ENCODE assay signal across 8 cellular contexts in the genomic region with DNA sequence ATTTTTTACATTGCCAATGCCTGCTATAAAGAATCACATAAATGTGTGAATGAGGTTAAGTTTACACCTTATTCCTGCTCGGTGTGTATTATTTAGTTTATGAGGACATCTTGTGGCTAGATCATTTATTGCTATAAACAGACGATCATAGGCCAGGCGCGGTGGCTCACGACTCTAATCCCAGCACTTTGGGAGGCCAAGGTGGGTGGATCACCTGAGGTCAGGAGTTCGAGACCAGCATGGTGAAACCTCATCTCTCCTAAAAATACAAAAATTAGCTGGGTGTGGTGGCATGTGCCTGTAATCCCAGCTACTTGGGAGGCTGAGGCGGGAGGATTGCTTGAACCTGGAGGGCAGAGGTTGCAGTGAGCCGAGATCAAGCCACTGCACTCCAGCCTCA. TPM values are rescaled to one million over a fixed set of nuclear protein-coding genes. Genes with fewer than 3 reads are reported as not detected.
DNase-seq lines count a peak whose midpoint lies in the region; ATAC-seq and TF ChIP-seq lines count a peak whose summit lies in the region.
"Not testable (repeated sequence)": the region's sequence is repeated elsewhere in the genome, so short reads cannot be mapped to it uniquely, and the experiment has no call there.

No MANE protein-coding gene starts in this region.

- not testable (repeated sequence) for H3F3A ChIP-seq in neural progenitor cell (ENCODE audit: low read depth)

- ATAC-seq in HG02678 (IDR thresholded peaks at IDR 0.05; ENCODE audit: unreplicated experiment): peak; percentile 55
- peak; percentile 92 for ATAC-seq in SK-N-SH treated with all-trans-retinoic acid at 6 μM for 48 hours

- not testable (repeated sequence) for H3K79me2 ChIP-seq in neural progenitor cell (ENCODE audit: low read depth)

- not testable (repeated sequence) for H3K4me1 ChIP-seq in neural progenitor cell

- peak; percentile 67 for DNase-seq in ELR (ENCODE audit: low read depth)
- peak; percentile 38 for DNase-seq in NCI-H1694 (lab: John Stamatoyannopoulos, UW)
- DNase-seq in activated naive CD8-positive, alpha-beta T cell treated with anti-CD3 and anti-CD28 coated beads for 36 hours: peak; percentile 18
- DNase-seq in germinal center (ENCODE audit: low spot score): peak; percentile 40
- DNase-seq in neural progenitor cell (ENCODE audit: low spot score): peak; percentile 45
- not testable (repeated sequence) for DNase-seq in type B pancreatic cell (ENCODE audit: extremely low spot score, unreplicated experiment)

- H3K27me3 ChIP-seq in neural progenitor cell: not testable (repeated sequence)

- not testable (repeated sequence) for H4K20me1 ChIP-seq in neural progenitor cell (ENCODE audit: low read depth)

- H3K27ac ChIP-seq in neural progenitor cell: not testable (repeated sequence)

- not testable (repeated sequence) for H3K4me3 Mint-ChIP-seq in activated naive CD8-positive, alpha-beta T cell treated with anti-CD3 and anti-CD28 coated beads for 36 hours; neural progenitor cell; type B pancreatic cell

- H3K27me3 Mint-ChIP-seq in activated naive CD8-positive, alpha-beta T cell treated with anti-CD3 and anti-CD28 coated beads for 36 hours; neural progenitor cell (ENCODE audit: insufficient read depth, low read depth); type B pancreatic cell: not testable (repeated sequence)

- not testable (repeated sequence) for H3K4me3 ChIP-seq in neural progenitor cell

- H3K9me3 ChIP-seq in neural progenitor cell (ENCODE audit: low read depth): not testable (repeated sequence)

- not testable (repeated sequence) for H3K27ac Mint-ChIP-seq in activated naive CD8-positive, alpha-beta T cell treated with anti-CD3 and anti-CD28 coated beads for 36 hours; neural progenitor cell; type B pancreatic cell

- H3K4me2 ChIP-seq in neural progenitor cell: not testable (repeated sequence)

- TF ChIP-seq CTCF in neural progenitor cell (IDR thresholded peaks at IDR 0.05) (peak; percentile 62), type B pancreatic cell (conservative IDR thresholded peaks at IDR 0.05) (peak; percentile 74)

- not testable (repeated sequence) for H3K36me3 ChIP-seq in neural progenitor cell

- not testable (repeated sequence) for H3K9me3 Mint-ChIP-seq in activated naive CD8-positive, alpha-beta T cell treated with anti-CD3 and anti-CD28 coated beads for 36 hours; neural progenitor cell; type B pancreatic cell

- H3K36me3 Mint-ChIP-seq in activated naive CD8-positive, alpha-beta T cell treated with anti-CD3 and anti-CD28 coated beads for 36 hours; neural progenitor cell; type B pancreatic cell: not testable (repeated sequence)

- peaks cover 29% of the 10 kb centered on the region for H3K4me1 Mint-ChIP-seq in activated naive CD8-positive, alpha-beta T cell treated with anti-CD3 and anti-CD28 coated beads for 36 hours
- not testable (repeated sequence) for H3K4me1 Mint-ChIP-seq in neural progenitor cell; type B pancreatic cell (ENCODE audit: unreplicated experiment)

- H3K9ac ChIP-seq in neural progenitor cell: not testable (repeated sequence)

- H2AFZ ChIP-seq in neural progenitor cell (replicated peaks): not testable (repeated sequence)

RNA-seq across cellular contexts. Expression of a gene that starts 23.3 kb away (rescaled TPM):
- 100 to 1,000 TPM; 110 to 111 TPM for total RNA-seq in activated naive CD8-positive, alpha-beta T cell treated with anti-CD3 and anti-CD28 coated beads for 36 hours
- total RNA-seq in neural progenitor cell (ENCODE audit: low replicate concordance) (71.5 and 82.3 TPM in 2 replicates), type B pancreatic cell (ENCODE audit: low replicate concordance) (77.3 and 77.5 TPM in 2 replicates)

RNA-seq across cellular contexts. Expression of a gene that starts 28.8 kb away (rescaled TPM):
- total RNA-seq in activated naive CD8-positive, alpha-beta T cell treated with anti-CD3 and anti-CD28 coated beads for 36 hours: 10 to 100 TPM; 22.9 to 24.2 TPM
- total RNA-seq in neural progenitor cell (ENCODE audit: low replicate concordance) (9.6 and 12.0 TPM in 2 replicates), type B pancreatic cell (ENCODE audit: low replicate concordance) (22.0 and 24.7 TPM in 2 replicates)

RNA-seq across cellular contexts. Expression of a gene that starts 28.9 kb away (rescaled TPM):
- 10 to 100 TPM; 43.7 to 45.9 TPM for total RNA-seq in activated naive CD8-positive, alpha-beta T cell treated with anti-CD3 and anti-CD28 coated beads for 36 hours
- total RNA-seq in neural progenitor cell (ENCODE audit: low replicate concordance): 31.8 and 49.9 TPM in 2 replicates
- total RNA-seq in type B pancreatic cell (ENCODE audit: low replicate concordance): 42.6 and 44.1 TPM in 2 replicates

RNA-seq across cellular contexts. Expression of a gene that starts 49.6 kb away (rescaled TPM):
- total RNA-seq in activated naive CD8-positive, alpha-beta T cell treated with anti-CD3 and anti-CD28 coated beads for 36 hours: under 1 TPM; 0.08 to 0.10 TPM
- total RNA-seq in neural progenitor cell (ENCODE audit: low replicate concordance) (0.12 and 0.34 TPM in 2 replicates), type B pancreatic cell (ENCODE audit: low replicate concordance) (0.29 and 0.39 TPM in 2 replicates)
